8 cellular contexts compared by ENCODE assay signal in the genomic region with DNA sequence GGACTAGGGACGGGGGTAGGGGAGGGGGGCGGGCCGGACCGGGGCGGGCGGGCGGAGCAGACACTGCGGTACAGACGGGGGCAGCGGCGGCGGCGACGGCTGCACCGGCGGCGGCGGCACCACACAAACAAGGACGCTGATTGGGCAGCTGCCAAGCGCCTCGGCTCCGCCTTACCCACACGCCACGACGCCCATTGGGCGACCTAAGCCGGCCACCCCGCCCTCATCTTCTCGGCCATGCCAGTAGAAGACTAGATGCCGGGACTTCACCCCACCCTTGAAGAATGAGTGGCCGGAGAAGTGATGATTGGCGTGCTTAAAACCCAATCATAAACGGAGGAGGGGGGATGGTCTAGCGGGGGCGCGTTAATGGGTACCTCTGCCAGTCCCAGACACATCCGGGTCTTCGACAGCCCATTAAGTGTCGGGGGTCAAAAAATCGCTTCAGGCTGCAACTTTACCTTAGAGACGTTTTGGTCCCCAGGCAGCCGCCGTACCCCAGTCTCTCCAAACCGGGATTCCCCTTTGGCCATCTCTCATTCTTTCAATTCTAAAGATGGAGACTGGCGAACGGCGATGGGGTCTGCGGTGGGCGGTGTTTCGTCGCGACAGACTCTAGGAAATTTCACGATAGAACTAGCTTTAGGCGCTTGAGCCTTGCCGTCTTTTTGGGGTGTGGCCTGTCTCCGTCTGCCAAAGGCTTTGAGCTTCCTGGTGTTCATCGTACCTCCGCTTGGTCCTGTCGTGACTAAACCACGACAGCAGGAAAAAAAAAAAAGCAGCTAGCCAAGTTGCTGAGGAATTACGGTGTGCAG. TPM values are rescaled to one million over a fixed set of nuclear protein-coding genes. Genes with fewer than 3 reads are reported as not detected.
DNase-seq lines count a peak whose midpoint lies in the region; ATAC-seq and TF ChIP-seq lines count a peak whose summit lies in the region.

A gene (minus strand): TSS at position 135 of the 815 bp plus-strand sequence. CDS start 94,625 bp downstream, outside the sequence.

- peak; percentile 89 for ATAC-seq in CD8-positive, alpha-beta T cell
- peak; percentile 93 for ATAC-seq in GM19467 (IDR thresholded peaks at IDR 0.05; ENCODE audit: unreplicated experiment)

- POLR2A ChIA-PET in CD8-positive, alpha-beta T cell (lab: Charles Lee): interaction anchor here (0.6 to 4.3 kb wide), 24 partner anchors 9 to 251 kb away, joined by 3 to 57 read pairs (median 4); a partner anchor contains a TSS

- H3K4me3 ChIP-seq in CD8-positive, alpha-beta T cell (ENCODE audit: low read depth, low read length): peak within 1 kb of the TSS; percentile 81

- no peaks in the 10 kb centered on the region for H3K9me3 Mint-ChIP-seq in CD8-positive, alpha-beta T cell

- peak; percentile 97 to 100 (median 98) for DNase-seq in CD8-positive, alpha-beta T cell
- DNase-seq in HS-27A (ENCODE audit: low read depth) (peak; percentile 99), NK-92 (lab: John Stamatoyannopoulos, UW; ENCODE audit: unreplicated experiment) (peak; percentile 98), lung microvascular endothelial cell (ENCODE audit: low read depth in 2 of 2) (peak; percentile 100)
- DNase-seq in activated CD8-positive, alpha-beta memory T cell treated with anti-CD3 and anti-CD28 coated beads for 1 hour (ENCODE audit: extremely low read depth in 1 of 2, low read depth in 1 of 2): peak; percentile 94 to 98
- DNase-seq in effector CD8-positive, alpha-beta T cell (lab: John Stamatoyannopoulos, UW): peak; percentile 98
- DNase-seq in stimulated activated CD4-positive, alpha-beta T cell treated with anti-CD3 and anti-CD28 coated beads, TNF-alpha, amount 100 ng/mL, for 48 hours (ENCODE audit: low read depth in 3 of 3): peak; percentile 97 to 99 (median 97)

- intact Hi-C loops in CD8-positive, alpha-beta T cell (cut with DNase I, micrococcal nuclease): loop anchor here (1.0 to 5.0 kb wide), 15 partner anchors 22 to 636 kb away; a partner anchor contains a TSS

- TF ChIP-seq CTCF in CD8-positive, alpha-beta T cell (IDR thresholded peaks at IDR 0.05): no peak

- H3K27me3 ChIP-seq in CD8-positive, alpha-beta T cell (ENCODE audit: insufficient read depth, low read length): no peaks in the 10 kb centered on the region

- no peaks in the 10 kb centered on the region for H3K9me3 ChIP-seq in CD8-positive, alpha-beta T cell (ENCODE audit: low read length)

- H3K36me3 ChIP-seq in CD8-positive, alpha-beta T cell (ENCODE audit: insufficient read depth, low read length): no peaks in the 10 kb centered on the region

- CTCF ChIA-PET in CD8-positive, alpha-beta T cell (lab: Charles Lee): interaction anchor here (0.6 to 5.2 kb wide), 10 partner anchors 11 to 126 kb away, joined by 3 to 40 read pairs (median 3); a partner anchor contains a TSS

- H3K4me1 Mint-ChIP-seq in CD8-positive, alpha-beta T cell (ENCODE audit: low read depth): peaks cover 44% of the 10 kb centered on the region

- no peaks in the 10 kb centered on the region for H3K27me3 Mint-ChIP-seq in CD8-positive, alpha-beta T cell (ENCODE audit: low read depth)

- H3K36me3 Mint-ChIP-seq in CD8-positive, alpha-beta T cell: peaks cover 15% of the 10 kb centered on the region

- peak within 1 kb of the TSS; percentile 93 for H3K4me3 Mint-ChIP-seq in CD8-positive, alpha-beta T cell

- H3K27ac Mint-ChIP-seq in CD8-positive, alpha-beta T cell: peak within 1 kb of the TSS; percentile 97

- peak within 1 kb of the TSS; percentile 83 for H3K27ac ChIP-seq in CD8-positive, alpha-beta T cell (ENCODE audit: low read depth, low read length)

- peaks cover 44% of the 10 kb centered on the region for H3K4me1 ChIP-seq in CD8-positive, alpha-beta T cell (ENCODE audit: insufficient read depth, low read length)

RNA-seq across cellular contexts. Expression of the gene that starts here (rescaled TPM):
- 10 to 100 TPM; 52.0 to 52.1 TPM for total RNA-seq in CD8-positive, alpha-beta T cell
- total RNA-seq in lung microvascular endothelial cell: 3.5 and 4.2 TPM in 2 replicates

Comparison
In these comparisons a context has a peak if more than half of its experiments do, and no peak if none do; other contexts are left out.
1. Peak in every context shown above with its lines: DNase-seq, ATAC-seq, H3K4me3 ChIP-seq and H3K27ac ChIP-seq.
2. RNA of the gene that starts here (total RNA-seq): 52.0 to 52.1 TPM in CD8-positive, alpha-beta T cell; 3.5 to 4.2 TPM in lung microvascular endothelial cell; every median in the first group is over 10 times any median in the second.